24 cellular contexts compared by ENCODE assay signal in the genomic region with DNA sequence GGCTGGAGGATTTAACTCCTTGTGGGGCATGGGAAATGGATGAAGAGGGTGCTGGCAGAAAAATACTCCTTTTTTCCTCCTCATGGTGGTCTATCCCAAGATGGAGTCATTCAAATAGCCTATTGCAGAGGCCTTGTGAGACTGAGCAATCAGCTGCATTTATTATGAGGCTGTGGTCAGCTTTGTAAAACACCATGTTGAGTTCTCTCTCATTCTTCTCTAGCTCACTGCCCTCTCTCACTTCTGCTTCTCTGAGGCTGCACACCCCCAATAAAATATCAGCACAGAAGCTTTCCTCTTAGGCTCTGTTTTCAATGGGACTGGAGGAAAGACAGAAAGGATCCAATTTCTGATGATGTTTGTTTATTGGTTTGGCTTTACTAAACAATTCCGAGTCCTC.
"Had no signal": no experiment of that assay in that cellular context is flagged by ENCODE, and none has a peak within 500 bp of the region (broad histone marks: within the 10 kb centered on the region; RNA-seq: fewer than 3 reads in every experiment).

No MANE protein-coding gene starts in this region.

- H3K27ac ChIP-seq: RWPE1 had no signal

- H3K27me3 ChIP-seq: MG63 had no signal

- H3K4me2 ChIP-seq: SK-N-SH had no signal

- FAIRE-seq: HepG2 had no signal

- DNase-seq: IMR-90, Karpas-422, KG1, MG63, NCI-H1092, NCI-H1105 treated with DMSO at 0.1 percent for 48 hours, NCI-H1417 treated with DMSO at 0.1 percent for 48 hours, NCI-H146, NCI-H1694 treated with DMSO at 0.1 percent for 48 hours, NCI-H1930, NCI-H2081, NCI-H2107, NCI-H2227 treated with DMSO at 0.1 percent for 48 hours, NCI-H524, NCI-H526 treated with DMSO at 0.1 percent for 48 hours, NCI-H748 treated with DMSO at 0.1 percent for 48 hours, PC-3, SHP77, SK-N-SH, SW 1271, T-cell had no signal

- H3K36me3 ChIP-seq: MG63 had no signal

- H3K4me3 ChIP-seq: MG63 had no signal

- H3K9ac ChIP-seq: SK-N-SH had no signal

- H3K9me3 ChIP-seq: MG63, SK-N-SH had no signal

- ATAC-seq: HepG2, Panc1, PC-3, T-cell had no signal
